Comparison of ENCODE assay signal across 3 cellular contexts in the genomic region with DNA sequence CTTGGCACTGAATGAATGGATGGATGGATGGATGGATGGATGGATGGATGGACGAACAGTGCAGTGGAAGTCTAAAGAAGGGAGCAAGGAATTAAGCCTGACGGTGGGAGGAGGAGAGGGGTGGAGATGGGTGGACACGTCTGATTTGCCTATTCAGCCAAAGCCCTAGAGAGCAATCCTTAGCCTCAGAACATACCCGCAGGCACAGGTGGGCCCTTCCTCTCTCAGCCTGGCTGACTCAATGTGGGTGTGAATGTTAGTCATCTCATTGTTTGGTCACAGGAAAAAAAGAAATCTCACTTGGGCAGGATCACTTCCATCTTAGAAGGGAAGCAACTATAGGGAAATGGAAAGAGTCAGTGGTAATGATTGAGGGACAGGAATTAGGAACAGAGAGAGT.
TF ChIP-seq lines count a peak whose summit lies in the region.

No MANE protein-coding gene starts in this region.

TF ChIP-seq in A549, 52 proteins besides CTCF, POLR2A, EP300 and RAD21 (continued from another document):
- TF ChIP-seq, protein P1, sequence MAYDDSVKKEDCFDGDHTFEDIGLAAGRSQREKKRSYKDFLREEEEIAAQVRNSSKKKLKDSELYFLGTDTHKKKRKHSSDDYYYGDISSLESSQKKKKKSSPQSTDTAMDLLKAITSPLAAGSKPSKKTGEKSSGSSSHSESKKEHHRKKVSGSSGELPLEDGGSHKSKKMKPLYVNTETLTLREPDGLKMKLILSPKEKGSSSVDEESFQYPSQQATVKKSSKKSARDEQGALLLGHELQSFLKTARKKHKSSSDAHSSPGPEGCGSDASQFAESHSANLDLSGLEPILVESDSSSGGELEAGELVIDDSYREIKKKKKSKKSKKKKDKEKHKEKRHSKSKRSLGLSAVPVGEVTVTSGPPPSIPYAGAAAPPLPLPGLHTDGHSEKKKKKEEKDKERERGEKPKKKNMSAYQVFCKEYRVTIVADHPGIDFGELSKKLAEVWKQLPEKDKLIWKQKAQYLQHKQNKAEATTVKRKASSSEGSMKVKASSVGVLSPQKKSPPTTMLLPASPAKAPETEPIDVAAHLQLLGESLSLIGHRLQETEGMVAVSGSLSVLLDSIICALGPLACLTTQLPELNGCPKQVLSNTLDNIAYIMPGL (CRISPR knock-in tag; IDR thresholded peaks at IDR 0.05; ENCODE audit: borderline replicate concordance) = no peak
- no peak for TF ChIP-seq SREBF2 (IDR thresholded peaks at IDR 0.05)

TF ChIP-seq in IMR-90, 13 proteins besides CTCF, POLR2A, EP300 and RAD21 (continued from another document):
- TF ChIP-seq MAZ (IDR thresholded peaks at IDR 0.05; ENCODE audit: borderline replicate concordance, low read depth, low read length) = no peak
- TF ChIP-seq RCOR1 (IDR thresholded peaks at IDR 0.05; ENCODE audit: insufficient replicate concordance, low read length) = no peak
- TF ChIP-seq, protein P2, sequence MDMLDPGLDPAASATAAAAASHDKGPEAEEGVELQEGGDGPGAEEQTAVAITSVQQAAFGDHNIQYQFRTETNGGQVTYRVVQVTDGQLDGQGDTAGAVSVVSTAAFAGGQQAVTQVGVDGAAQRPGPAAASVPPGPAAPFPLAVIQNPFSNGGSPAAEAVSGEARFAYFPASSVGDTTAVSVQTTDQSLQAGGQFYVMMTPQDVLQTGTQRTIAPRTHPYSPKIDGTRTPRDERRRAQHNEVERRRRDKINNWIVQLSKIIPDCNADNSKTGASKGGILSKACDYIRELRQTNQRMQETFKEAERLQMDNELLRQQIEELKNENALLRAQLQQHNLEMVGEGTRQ (IDR thresholded peaks at IDR 0.05; ENCODE audit: low read depth, low read length) = no peak
- no peak for TF ChIP-seq MXI1 (IDR thresholded peaks at IDR 0.05; ENCODE audit: borderline replicate concordance, low read depth, low read length)

TF ChIP-seq in WTC11, 78 proteins besides CTCF, POLR2A, EP300 and RAD21 (continued from another document):
- TF ChIP-seq, protein P3, sequence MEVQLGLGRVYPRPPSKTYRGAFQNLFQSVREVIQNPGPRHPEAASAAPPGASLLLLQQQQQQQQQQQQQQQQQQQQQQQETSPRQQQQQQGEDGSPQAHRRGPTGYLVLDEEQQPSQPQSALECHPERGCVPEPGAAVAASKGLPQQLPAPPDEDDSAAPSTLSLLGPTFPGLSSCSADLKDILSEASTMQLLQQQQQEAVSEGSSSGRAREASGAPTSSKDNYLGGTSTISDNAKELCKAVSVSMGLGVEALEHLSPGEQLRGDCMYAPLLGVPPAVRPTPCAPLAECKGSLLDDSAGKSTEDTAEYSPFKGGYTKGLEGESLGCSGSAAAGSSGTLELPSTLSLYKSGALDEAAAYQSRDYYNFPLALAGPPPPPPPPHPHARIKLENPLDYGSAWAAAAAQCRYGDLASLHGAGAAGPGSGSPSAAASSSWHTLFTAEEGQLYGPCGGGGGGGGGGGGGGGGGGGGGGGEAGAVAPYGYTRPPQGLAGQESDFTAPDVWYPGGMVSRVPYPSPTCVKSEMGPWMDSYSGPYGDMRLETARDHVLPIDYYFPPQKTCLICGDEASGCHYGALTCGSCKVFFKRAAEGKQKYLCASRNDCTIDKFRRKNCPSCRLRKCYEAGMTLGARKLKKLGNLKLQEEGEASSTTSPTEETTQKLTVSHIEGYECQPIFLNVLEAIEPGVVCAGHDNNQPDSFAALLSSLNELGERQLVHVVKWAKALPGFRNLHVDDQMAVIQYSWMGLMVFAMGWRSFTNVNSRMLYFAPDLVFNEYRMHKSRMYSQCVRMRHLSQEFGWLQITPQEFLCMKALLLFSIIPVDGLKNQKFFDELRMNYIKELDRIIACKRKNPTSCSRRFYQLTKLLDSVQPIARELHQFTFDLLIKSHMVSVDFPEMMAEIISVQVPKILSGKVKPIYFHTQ (CRISPR knock-in tag; IDR thresholded peaks at IDR 0.05) = no peak
- TF ChIP-seq, protein P4, sequence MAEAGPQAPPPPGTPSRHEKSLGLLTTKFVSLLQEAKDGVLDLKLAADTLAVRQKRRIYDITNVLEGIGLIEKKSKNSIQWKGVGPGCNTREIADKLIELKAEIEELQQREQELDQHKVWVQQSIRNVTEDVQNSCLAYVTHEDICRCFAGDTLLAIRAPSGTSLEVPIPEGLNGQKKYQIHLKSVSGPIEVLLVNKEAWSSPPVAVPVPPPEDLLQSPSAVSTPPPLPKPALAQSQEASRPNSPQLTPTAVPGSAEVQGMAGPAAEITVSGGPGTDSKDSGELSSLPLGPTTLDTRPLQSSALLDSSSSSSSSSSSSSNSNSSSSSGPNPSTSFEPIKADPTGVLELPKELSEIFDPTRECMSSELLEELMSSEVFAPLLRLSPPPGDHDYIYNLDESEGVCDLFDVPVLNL (CRISPR knock-in tag; IDR thresholded peaks at IDR 0.05; ENCODE audit: borderline replicate concordance, low read depth) = no peak
- TF ChIP-seq JAZF1 (CRISPR knock-in tag; IDR thresholded peaks at IDR 0.05) = no peak
- TF ChIP-seq RELA (CRISPR knock-in tag; IDR thresholded peaks at IDR 0.05; ENCODE audit: borderline replicate concordance) = no peak
- TF ChIP-seq GRHL2 (CRISPR knock-in tag; IDR thresholded peaks at IDR 0.05; ENCODE audit: insufficient replicate concordance, severe bottlenecking) = no peak
- no peak for TF ChIP-seq FOXP1 (CRISPR knock-in tag; IDR thresholded peaks at IDR 0.05; ENCODE audit: borderline replicate concordance)
- no peak for TF ChIP-seq RORB (CRISPR knock-in tag; IDR thresholded peaks at IDR 0.05)
- TF ChIP-seq, protein P5, sequence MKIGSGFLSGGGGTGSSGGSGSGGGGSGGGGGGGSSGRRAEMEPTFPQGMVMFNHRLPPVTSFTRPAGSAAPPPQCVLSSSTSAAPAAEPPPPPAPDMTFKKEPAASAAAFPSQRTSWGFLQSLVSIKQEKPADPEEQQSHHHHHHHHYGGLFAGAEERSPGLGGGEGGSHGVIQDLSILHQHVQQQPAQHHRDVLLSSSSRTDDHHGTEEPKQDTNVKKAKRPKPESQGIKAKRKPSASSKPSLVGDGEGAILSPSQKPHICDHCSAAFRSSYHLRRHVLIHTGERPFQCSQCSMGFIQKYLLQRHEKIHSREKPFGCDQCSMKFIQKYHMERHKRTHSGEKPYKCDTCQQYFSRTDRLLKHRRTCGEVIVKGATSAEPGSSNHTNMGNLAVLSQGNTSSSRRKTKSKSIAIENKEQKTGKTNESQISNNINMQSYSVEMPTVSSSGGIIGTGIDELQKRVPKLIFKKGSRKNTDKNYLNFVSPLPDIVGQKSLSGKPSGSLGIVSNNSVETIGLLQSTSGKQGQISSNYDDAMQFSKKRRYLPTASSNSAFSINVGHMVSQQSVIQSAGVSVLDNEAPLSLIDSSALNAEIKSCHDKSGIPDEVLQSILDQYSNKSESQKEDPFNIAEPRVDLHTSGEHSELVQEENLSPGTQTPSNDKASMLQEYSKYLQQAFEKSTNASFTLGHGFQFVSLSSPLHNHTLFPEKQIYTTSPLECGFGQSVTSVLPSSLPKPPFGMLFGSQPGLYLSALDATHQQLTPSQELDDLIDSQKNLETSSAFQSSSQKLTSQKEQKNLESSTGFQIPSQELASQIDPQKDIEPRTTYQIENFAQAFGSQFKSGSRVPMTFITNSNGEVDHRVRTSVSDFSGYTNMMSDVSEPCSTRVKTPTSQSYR (CRISPR knock-in tag; IDR thresholded peaks at IDR 0.05) = no peak
